In genomic region chr7:47337531-47337930, GRCh38 we compare ENCODE assay signal across 10 cellular contexts.
DNase-seq lines count a peak whose midpoint lies in the region; ATAC-seq and TF ChIP-seq lines count a peak whose summit lies in the region.
"Had no signal": no experiment of that assay in that cellular context is flagged by ENCODE, and none has a peak within 500 bp of the region (broad histone marks: within the 10 kb centered on the region; RNA-seq: fewer than 3 reads in every experiment).

No MANE protein-coding gene starts in this region.

- no peak overlapping the region for H3K27ac Mint-ChIP-seq in activated naive CD8-positive, alpha-beta T cell treated with anti-CD3 and anti-CD28 coated beads for 36 hours
- H3K27ac Mint-ChIP-seq: T-cell had no signal

- peaks cover 29% of the 10 kb centered on the region for H3K36me3 ChIP-seq in upper lobe of right lung

- no peak overlapping the region for H3K4me3 ChIP-seq in upper lobe of right lung

- no peaks in the 10 kb centered on the region for H3K27me3 ChIP-seq in upper lobe of right lung

- H3K36me3 Mint-ChIP-seq in activated naive CD8-positive, alpha-beta T cell treated with anti-CD3 and anti-CD28 coated beads for 36 hours: no peaks in the 10 kb centered on the region
- H3K36me3 Mint-ChIP-seq: T-cell had no signal

- DNase-seq in DMS53 (lab: John Stamatoyannopoulos, UW) (peak; percentile 17), DMS53 treated with DMSO at 0.1 percent for 48 hours (lab: John Stamatoyannopoulos, UW; ENCODE audit: unreplicated experiment) (no peak), dermis blood vessel endothelial cell (peak; percentile 9), upper lobe of right lung (no peak), NCI-H748 treated with DMSO at 0.1 percent for 48 hours (lab: John Stamatoyannopoulos, UW) (no peak), HCEC 1CT (no peak)
- no peak for DNase-seq in activated naive CD8-positive, alpha-beta T cell treated with anti-CD3 and anti-CD28 coated beads for 36 hours
- DNase-seq: islet precursor cell, T-cell had no signal

- ATAC-seq in HG03432 (IDR thresholded peaks at IDR 0.05; ENCODE audit: unreplicated experiment): peak; percentile 88
- ATAC-seq in upper lobe of right lung: peak; percentile 48
- ATAC-seq: T-cell had no signal

- H3K27me3 Mint-ChIP-seq in activated naive CD8-positive, alpha-beta T cell treated with anti-CD3 and anti-CD28 coated beads for 36 hours: no peaks in the 10 kb centered on the region
- H3K27me3 Mint-ChIP-seq: T-cell had no signal

- intact Hi-C loops in upper lobe of right lung (cut with DNase I): no loop called here

- no peak for TF ChIP-seq CTCF in upper lobe of right lung (IDR thresholded peaks at IDR 0.05)

- H3K4me1 ChIP-seq in upper lobe of right lung: peaks cover 24% of the 10 kb centered on the region

- no peak overlapping the region for H3K27ac ChIP-seq in upper lobe of right lung

- H3K9me3 ChIP-seq in upper lobe of right lung: no peaks in the 10 kb centered on the region

- no peak overlapping the region for H3K4me3 Mint-ChIP-seq in activated naive CD8-positive, alpha-beta T cell treated with anti-CD3 and anti-CD28 coated beads for 36 hours
- H3K4me3 Mint-ChIP-seq: T-cell had no signal

- H3K4me1 Mint-ChIP-seq in activated naive CD8-positive, alpha-beta T cell treated with anti-CD3 and anti-CD28 coated beads for 36 hours: no peaks in the 10 kb centered on the region
- H3K4me1 Mint-ChIP-seq: T-cell had no signal

- no peaks in the 10 kb centered on the region for H3K9me3 Mint-ChIP-seq in activated naive CD8-positive, alpha-beta T cell treated with anti-CD3 and anti-CD28 coated beads for 36 hours

Comparison
In these comparisons a context has a peak if more than half of its experiments do, and no peak if none do; other contexts are left out.
1. DNase-seq: peak in DMS53 (single experiment) and dermis blood vessel endothelial cell (single experiment); none in DMS53 treated with DMSO at 0.1 percent for 48 hours (single experiment), upper lobe of right lung (single experiment), NCI-H748 treated with DMSO at 0.1 percent for 48 hours (single experiment), activated naive CD8-positive, alpha-beta T cell treated with anti-CD3 and anti-CD28 coated beads for 36 hours (single experiment) and HCEC 1CT (single experiment).